ENCODE assay signal across 16 cellular contexts in genomic region chr5:144697847-144698262, GRCh38.
DNase-seq lines count a peak whose midpoint lies in the region; ATAC-seq, FAIRE-seq and TF ChIP-seq lines count a peak whose summit lies in the region.
"Had no signal": no experiment of that assay in that cellular context is flagged by ENCODE, and none has a peak within 500 bp of the region (broad histone marks: within the 10 kb centered on the region; RNA-seq: fewer than 3 reads in every experiment).

No MANE protein-coding gene starts in this region.

- ATAC-seq in HG02973 (IDR thresholded peaks at IDR 0.05; ENCODE audit: unreplicated experiment) (no peak), GM21423 (IDR thresholded peaks at IDR 0.05; ENCODE audit: unreplicated experiment) (no peak)
- ATAC-seq: activated CD8-positive, alpha-beta memory T cell treated with anti-CD3 and anti-CD28 coated beads, Interleukin-2, amount 10 ng/mL, durations not matched to agents 7 days and 5 days; T-helper 17 cell had no signal

- no peak overlapping the region for H3K18ac ChIP-seq in mesenchymal stem cell (ENCODE audit: low read depth in 1 of 2, low read length in 2 of 2)

- no peak overlapping the region for H2AFZ ChIP-seq in Karpas-422 (ENCODE audit: low read length)
- no peak overlapping the region for H2AFZ ChIP-seq in mesenchymal stem cell (ENCODE audit: low read depth, low read length)

- no peak overlapping the region for H4K91ac ChIP-seq in mesenchymal stem cell (ENCODE audit: low read length)

- H3K23ac ChIP-seq in mesenchymal stem cell (ENCODE audit: low read length in 2 of 2): no peak overlapping the region

- H3K27ac ChIP-seq in Karpas-422 (ENCODE audit: low read length): no peak overlapping the region
- H3K27ac ChIP-seq in mesenchymal stem cell (ENCODE audit: low read length, poor library complexity, severe bottlenecking): peak overlapping the region; percentile 63
- H3K27ac ChIP-seq in substantia nigra (ENCODE audit: low read depth, low read length, poor library complexity, severe bottlenecking): no peak overlapping the region
- H3K27ac ChIP-seq: esophagus squamous epithelium, upper lobe of left lung had no signal

- H3K79me1 ChIP-seq in mesenchymal stem cell (replicated peaks; ENCODE audit: low read length, poor library complexity, severe bottlenecking): no peaks in the 10 kb centered on the region

- H2BK12ac ChIP-seq in mesenchymal stem cell (ENCODE audit: low read length in 2 of 2): no peak overlapping the region

- H2BK5ac ChIP-seq in mesenchymal stem cell (ENCODE audit: low read depth, low read length, poor library complexity, severe bottlenecking): no peak overlapping the region

- no peaks in the 10 kb centered on the region for H3K9me2 ChIP-seq in Karpas-422 (replicated peaks; ENCODE audit: insufficient read depth, low read length)

- no peaks in the 10 kb centered on the region for H4K20me1 ChIP-seq in Karpas-422 (ENCODE audit: insufficient read depth, low read depth, low read length)

- H3K9me3 ChIP-seq in Karpas-422 (ENCODE audit: low read length): no peaks in the 10 kb centered on the region
- H3K9me3 ChIP-seq in mesenchymal stem cell (ENCODE audit: control insufficient read depth, low read length): no peaks in the 10 kb centered on the region
- H3K9me3 ChIP-seq: esophagus squamous epithelium, upper lobe of left lung had no signal

- no peak overlapping the region for H2AK5ac ChIP-seq in mesenchymal stem cell (ENCODE audit: low read length, severe bottlenecking)

- no peak overlapping the region for H2BK15ac ChIP-seq in mesenchymal stem cell (ENCODE audit: low read depth, poor library complexity, severe bottlenecking)

- H3K4me3 ChIP-seq in AG10803 (ENCODE audit: low read length): no peak overlapping the region
- H3K4me3 ChIP-seq in Karpas-422 (ENCODE audit: low read length): no peak overlapping the region
- no peak overlapping the region for H3K4me3 ChIP-seq in bronchial epithelial cell (ENCODE audit: low read depth, low read length)
- no peak overlapping the region for H3K4me3 ChIP-seq in mesenchymal stem cell (ENCODE audit: insufficient read depth in 1 of 2, low read depth in 1 of 2, low read length in 2 of 2)
- H3K4me3 ChIP-seq: esophagus squamous epithelium, lung, upper lobe of left lung had no signal

- no peak for FAIRE-seq in bronchial epithelial cell (lab: Jason Lieb, UNC)

- H2BK120ac ChIP-seq in mesenchymal stem cell (ENCODE audit: low read depth, low read length): no peak overlapping the region

- no peaks in the 10 kb centered on the region for H3K4me1 ChIP-seq in Karpas-422 (ENCODE audit: low read length)
- H3K4me1 ChIP-seq in mesenchymal stem cell (ENCODE audit: control insufficient read depth, insufficient read depth, low read depth, low read length): no peaks in the 10 kb centered on the region
- H3K4me1 ChIP-seq: esophagus squamous epithelium, upper lobe of left lung had no signal

- H3K36me3 ChIP-seq in Karpas-422 (ENCODE audit: insufficient read depth, low read length) (no peaks in the 10 kb centered on the region), bronchial epithelial cell (ENCODE audit: control insufficient read depth, insufficient read depth, low read length) (no peaks in the 10 kb centered on the region), mesenchymal stem cell (ENCODE audit: control insufficient read depth in 1 of 2, insufficient read depth in 2 of 2, low read depth in 1 of 2, low read length in 2 of 2) (no peaks in the 10 kb centered on the region)
- H3K36me3 ChIP-seq: esophagus squamous epithelium, upper lobe of left lung had no signal

- H3K4me2 ChIP-seq in Karpas-422 (ENCODE audit: low read depth, low read length, poor library complexity, severe bottlenecking) (no peak overlapping the region), mesenchymal stem cell (ENCODE audit: low read length, poor library complexity, severe bottlenecking) (no peak overlapping the region)

- H3K9ac ChIP-seq in Karpas-422 (ENCODE audit: low read length): no peak overlapping the region
- H3K9ac ChIP-seq in mesenchymal stem cell (ENCODE audit: low read length): no peak overlapping the region

- no peak for TF ChIP-seq CTCF in AG10803 (conservative IDR thresholded peaks at IDR 0.05; ENCODE audit: low read length)
- TF ChIP-seq CTCF in bronchial epithelial cell (IDR thresholded peaks at IDR 0.05; ENCODE audit: insufficient read depth, low read length, severe bottlenecking): no peak

- H3K27me3 ChIP-seq in Karpas-422 (ENCODE audit: low read length) (no peaks in the 10 kb centered on the region), bronchial epithelial cell (ENCODE audit: control insufficient read depth, insufficient read depth, low read length) (no peaks in the 10 kb centered on the region), mesenchymal stem cell (ENCODE audit: control insufficient read depth in 1 of 2, insufficient read depth in 1 of 2, low read length in 2 of 2) (no peaks in the 10 kb centered on the region)
- H3K27me3 ChIP-seq: esophagus squamous epithelium, upper lobe of left lung had no signal

- 40% methylated on average over 1 of the region's 1 CpG for WGBS in mesenchymal stem cell

- H3K14ac ChIP-seq in mesenchymal stem cell (ENCODE audit: low read length in 2 of 2): no peak overlapping the region

- H3K79me2 ChIP-seq in Karpas-422 (ENCODE audit: low read length): no peaks in the 10 kb centered on the region

- no peak overlapping the region for H3K4ac ChIP-seq in mesenchymal stem cell (ENCODE audit: low read depth in 1 of 2, low read length in 2 of 2)

- H4K8ac ChIP-seq in mesenchymal stem cell (ENCODE audit: low read length): no peak overlapping the region

- peak; percentile 89 for DNase-seq in AG10803 (ENCODE audit: low read depth)
- peak; percentile 24 for DNase-seq in Karpas-422
- DNase-seq in bronchial epithelial cell (ENCODE audit: low read depth): peak; percentile 67
- DNase-seq in mesenchymal stem cell: peak; percentile 55
- DNase-seq in substantia nigra (lab: John Stamatoyannopoulos, UW): no peak
- no peak for DNase-seq in T-helper 1 cell
- DNase-seq: activated CD8-positive, alpha-beta memory T cell treated with anti-CD3 and anti-CD28 coated beads, Interleukin-2, amount 10 ng/mL, durations not matched to agents 7 days and 5 days; anterior cingulate cortex; CD8-positive, alpha-beta memory T cell; esophagus squamous epithelium; Kasumi-1; T-helper 17 cell; upper lobe of left lung had no signal

Comparison
In these comparisons a context has a peak if more than half of its experiments do, and no peak if none do; other contexts are left out.
1. DNase-seq: peak in AG10803 (single experiment), Karpas-422 (single experiment), bronchial epithelial cell (single experiment) and mesenchymal stem cell (single experiment); none in substantia nigra (0 of 49) and T-helper 1 cell (0 of 5).